Comparison of ENCODE assay signal across 17 cellular contexts in the genomic region with DNA sequence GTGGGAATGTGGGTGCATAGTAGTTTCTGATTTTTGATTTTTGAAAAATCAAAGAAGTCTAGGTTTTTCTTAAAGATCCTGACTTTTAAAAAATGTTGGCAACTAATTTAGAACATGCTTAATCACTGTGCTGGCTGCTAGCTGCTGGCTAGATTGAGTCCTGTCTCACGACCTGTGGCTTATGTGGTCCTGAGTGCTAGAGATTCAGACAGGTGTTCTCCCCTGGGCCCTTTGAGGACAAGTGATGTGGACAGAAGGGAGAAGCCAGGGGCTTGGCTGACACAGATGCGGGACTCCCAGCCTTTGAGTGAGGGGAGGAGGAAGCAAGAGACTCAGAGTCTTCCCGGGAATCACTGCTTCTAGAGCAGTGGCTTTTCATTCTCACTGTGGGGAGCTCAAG. TPM values are rescaled to one million over a fixed set of nuclear protein-coding genes. Genes with fewer than 3 reads are reported as not detected.
"Had no signal": no experiment of that assay in that cellular context is flagged by ENCODE, and none has a peak within 500 bp of the region (broad histone marks: within the 10 kb centered on the region; RNA-seq: fewer than 3 reads in every experiment).

No MANE protein-coding gene starts in this region.

- H3K9me3 Mint-ChIP-seq: activated naive CD4-positive, alpha-beta T cell treated with anti-CD3 and anti-CD28 coated beads, Interleukin-2, amount 50 U/mL, for 72 hours; activated T-helper 1 cell treated with anti-CD3 and anti-CD28 coated beads, Interleukin-12 subunit alpha, Interleukin-12 subunit beta, Interleukin-2, Interleukin-4 antibody, amounts not matched to agents 30 ng/mL and 10 ng/mL and 1 ng/mL, durations not matched to agents 14 hours and 24 hours and 36 hours; stimulated activated naive CD8-positive, alpha-beta T cell treated with anti-CD3 and anti-CD28 coated beads, Interleukin-15, Interleukin-2, amounts not matched to agents 100 ng/mL and 50 ng/mL, for 24 hours had no signal

- ATAC-seq: left lung had no signal

- H3K27ac ChIP-seq: adrenal gland, left lung, suprapubic skin, transverse colon, uterus had no signal

- DNase-seq: activated CD4-positive, alpha-beta T cell treated with anti-CD3 and anti-CD28 coated beads, Interleukin-2, amount 50 U/mL, for 4 hours; activated CD4-positive, CD25-positive, alpha-beta regulatory T cell treated with anti-CD3 and anti-CD28 coated beads, Interleukin-2, amount 50 U/mL, for 72 hours; activated gamma-delta T cell treated with Interleukin-2 at 50 U/mL for 16 hours; adrenal gland; effector CD4-positive, alpha-beta T cell; head of caudate nucleus; left lung; midbrain; stimulated activated CD4-positive, alpha-beta T cell treated with anti-CD3 and anti-CD28 coated beads, Interleukin-12 subunit alpha, Interleukin-12 subunit beta, amount 100 ng/mL, for 4 hours; stimulated activated CD4-positive, alpha-beta T cell treated with anti-CD3 and anti-CD28 coated beads, Interleukin-2, amount 100 ng/mL, for 24 hours; transverse colon; uterus had no signal

- H3K36me3 ChIP-seq: adrenal gland, left lung, suprapubic skin, transverse colon, uterus had no signal

- H3K4me1 ChIP-seq: transverse colon, uterus had no signal

- H3K27ac Mint-ChIP-seq: activated naive CD4-positive, alpha-beta T cell treated with anti-CD3 and anti-CD28 coated beads, Interleukin-2, amount 50 U/mL, for 72 hours; activated T-helper 1 cell treated with anti-CD3 and anti-CD28 coated beads, Interleukin-12 subunit alpha, Interleukin-12 subunit beta, Interleukin-2, Interleukin-4 antibody, amounts not matched to agents 30 ng/mL and 10 ng/mL and 1 ng/mL, durations not matched to agents 14 hours and 24 hours and 36 hours; progenitor cell of endocrine pancreas; stimulated activated naive CD8-positive, alpha-beta T cell treated with anti-CD3 and anti-CD28 coated beads, Interleukin-15, Interleukin-2, amounts not matched to agents 100 ng/mL and 50 ng/mL, for 24 hours had no signal

- H3K4me3 ChIP-seq: adrenal gland, left lung, suprapubic skin, transverse colon, uterus had no signal

- H3K36me3 Mint-ChIP-seq: activated naive CD4-positive, alpha-beta T cell treated with anti-CD3 and anti-CD28 coated beads, Interleukin-2, amount 50 U/mL, for 72 hours had no signal

- H3K27me3 ChIP-seq: adrenal gland, left lung, suprapubic skin, uterus had no signal

- H3K9me3 ChIP-seq: adrenal gland, left lung, suprapubic skin, transverse colon, uterus had no signal

- H3K4me3 Mint-ChIP-seq: activated T-helper 1 cell treated with anti-CD3 and anti-CD28 coated beads, Interleukin-12 subunit alpha, Interleukin-12 subunit beta, Interleukin-2, Interleukin-4 antibody, amounts not matched to agents 30 ng/mL and 10 ng/mL and 1 ng/mL, durations not matched to agents 14 hours and 24 hours and 36 hours; stimulated activated naive CD8-positive, alpha-beta T cell treated with anti-CD3 and anti-CD28 coated beads, Interleukin-15, Interleukin-2, amounts not matched to agents 100 ng/mL and 50 ng/mL, for 24 hours had no signal

RNA-seq across cellular contexts. Expression of gene CORO2B, which starts 47.5 kb away (rescaled TPM):
- total RNA-seq: activated T-helper 1 cell treated with anti-CD3 and anti-CD28 coated beads, Interleukin-12 subunit alpha, Interleukin-12 subunit beta, Interleukin-2, Interleukin-4 antibody, amounts not matched to agents 30 ng/mL and 10 ng/mL and 1 ng/mL, durations not matched to agents 14 hours and 24 hours and 36 hours had no signal
